11 cellular contexts compared by ENCODE assay signal in genomic region chr11:118003021-118003423, GRCh38. TPM values are rescaled to one million over a fixed set of nuclear protein-coding genes. Genes with fewer than 3 reads are reported as not detected.
DNase-seq lines count a peak whose midpoint lies in the region; ATAC-seq lines count a peak whose summit lies in the region.
"Had no signal": no experiment of that assay in that cellular context is flagged by ENCODE, and none has a peak within 500 bp of the region (broad histone marks: within the 10 kb centered on the region; RNA-seq: fewer than 3 reads in every experiment).

No MANE protein-coding gene starts in this region.

- peak; percentile 30 for ATAC-seq in naive thymus-derived CD4-positive, alpha-beta T cell

- H3K36me3 ChIP-seq in naive thymus-derived CD4-positive, alpha-beta T cell (ENCODE audit: control insufficient read depth in 2 of 3, insufficient read depth in 3 of 3, low read length in 3 of 3): peaks cover 2 to 27% (median 4%) of the 10 kb centered on the region in 3 experiments
- H3K36me3 ChIP-seq in HAP-1 (replicated peaks): no peaks in the 10 kb centered on the region
- H3K36me3 ChIP-seq: BE2C had no signal

- intact Hi-C loops in activated T-helper 2 cell treated with anti-CD3 and anti-CD28 coated beads, Interferon-gamma antibody, Interleukin-2, Interleukin-4, amounts not matched to agents 10 μg/mL and 5 μg/mL and 100 μg/mL, durations not matched to agents 14 hours and 24 hours and 36 hours (cut with micrococcal nuclease): loop anchor here (2.0 kb wide), 2 partner anchors 30 to 214 kb away; no protein-coding TSS in a partner anchor
- intact Hi-C loops in naive thymus-derived CD4-positive, alpha-beta T cell (cut with micrococcal nuclease): loop anchor here (1.0 to 10.0 kb wide), 5 partner anchors 48 to 432 kb away; partner anchors contain the start of genes JAML (in 1 of the 2) and KMT2A (in 1 of the 2)

- H3K27ac ChIP-seq in naive thymus-derived CD4-positive, alpha-beta T cell (ENCODE audit: low read depth, low read length): peak overlapping the region; percentile 58

- H3K4me1 Mint-ChIP-seq in activated T-helper 2 cell treated with anti-CD3 and anti-CD28 coated beads, Interferon-gamma antibody, Interleukin-2, Interleukin-4, amounts not matched to agents 10 μg/mL and 5 μg/mL and 100 μg/mL, durations not matched to agents 14 hours and 24 hours and 36 hours (ENCODE audit: low read depth): peaks cover 85% of the 10 kb centered on the region
- peaks cover 67 to 97% (median 82%) of the 10 kb centered on the region in 7 donors for H3K4me1 Mint-ChIP-seq in naive thymus-derived CD4-positive, alpha-beta T cell

- peak; percentile 33 for DNase-seq in stimulated activated naive CD4-positive, alpha-beta T cell treated with Interleukin-2 at 50 U/mL for 16 hours (lab: John Stamatoyannopoulos, UW)
- no peak for DNase-seq in stimulated activated naive CD4-positive, alpha-beta T cell (lab: John Stamatoyannopoulos, UW)
- DNase-seq in activated T-helper 2 cell treated with anti-CD3 and anti-CD28 coated beads, Interferon-gamma antibody, Interleukin-2, Interleukin-4, amounts not matched to agents 10 μg/mL and 5 μg/mL and 100 μg/mL, durations not matched to agents 14 hours and 24 hours and 36 hours (ENCODE audit: low spot score): peak; percentile 59
- DNase-seq in naive thymus-derived CD4-positive, alpha-beta T cell: peak in 1 of 9 donors; percentile 61
- DNase-seq in NCI-H2081 treated with DMSO at 0.1 percent for 48 hours (lab: John Stamatoyannopoulos, UW): no peak
- DNase-seq in mucosa of gallbladder (ENCODE audit: low spot score): no peak
- no peak for DNase-seq in HAP-1 (ENCODE audit: low spot score in 2 of 2)
- DNase-seq in COLO829 (ENCODE audit: low spot score): no peak
- DNase-seq: BE2C, NCI-H1105 treated with DMSO at 0.1 percent for 48 hours had no signal

- peak overlapping the region; percentile 99 for H3K27ac Mint-ChIP-seq in activated T-helper 2 cell treated with anti-CD3 and anti-CD28 coated beads, Interferon-gamma antibody, Interleukin-2, Interleukin-4, amounts not matched to agents 10 μg/mL and 5 μg/mL and 100 μg/mL, durations not matched to agents 14 hours and 24 hours and 36 hours
- H3K27ac Mint-ChIP-seq in naive thymus-derived CD4-positive, alpha-beta T cell: peak overlapping the region; percentile 51 to 98 (median 87)

- H3K9me3 Mint-ChIP-seq in activated T-helper 2 cell treated with anti-CD3 and anti-CD28 coated beads, Interferon-gamma antibody, Interleukin-2, Interleukin-4, amounts not matched to agents 10 μg/mL and 5 μg/mL and 100 μg/mL, durations not matched to agents 14 hours and 24 hours and 36 hours: peaks cover 10% of the 10 kb centered on the region
- H3K9me3 Mint-ChIP-seq in naive thymus-derived CD4-positive, alpha-beta T cell: peaks cover 0 to 8% (median 0%) of the 10 kb centered on the region in 11 donors

- in situ Hi-C loops in HAP-1 (cut with MboI; ENCODE audit: low sequenced_read_pairs): no loop called here

- peaks cover 65% of the 10 kb centered on the region for H3K36me3 Mint-ChIP-seq in activated T-helper 2 cell treated with anti-CD3 and anti-CD28 coated beads, Interferon-gamma antibody, Interleukin-2, Interleukin-4, amounts not matched to agents 10 μg/mL and 5 μg/mL and 100 μg/mL, durations not matched to agents 14 hours and 24 hours and 36 hours (ENCODE audit: low read depth)
- H3K36me3 Mint-ChIP-seq in naive thymus-derived CD4-positive, alpha-beta T cell: peaks cover 4 to 55% (median 17%) of the 10 kb centered on the region in 5 donors

- H3K4me1 ChIP-seq in naive thymus-derived CD4-positive, alpha-beta T cell (ENCODE audit: control insufficient read depth in 2 of 2, insufficient read depth in 2 of 2, low read length in 2 of 2): peaks cover 67 to 95% of the 10 kb centered on the region in 2 donors
- H3K4me1 ChIP-seq in HAP-1: no peaks in the 10 kb centered on the region
- H3K4me1 ChIP-seq: BE2C had no signal

- CTCF ChIA-PET in naive thymus-derived CD4-positive, alpha-beta T cell (lab: Charles Lee): interaction anchor here (1.1 to 4.0 kb wide), 7 partner anchors 12 to 194 kb away, joined by 3 to 29 read pairs (median 4); partner anchors contain the start of gene IL10RA

- H3K4me3 Mint-ChIP-seq in activated T-helper 2 cell treated with anti-CD3 and anti-CD28 coated beads, Interferon-gamma antibody, Interleukin-2, Interleukin-4, amounts not matched to agents 10 μg/mL and 5 μg/mL and 100 μg/mL, durations not matched to agents 14 hours and 24 hours and 36 hours (ENCODE audit: low read depth): peak overlapping the region; percentile 53
- peak overlapping the region; percentile 1 to 82 (median 60) for H3K4me3 Mint-ChIP-seq in naive thymus-derived CD4-positive, alpha-beta T cell

- POLR2A ChIA-PET in naive thymus-derived CD4-positive, alpha-beta T cell (lab: Charles Lee): interaction anchor here (0.5 to 15.8 kb wide), 11 partner anchors 9 to 158 kb away, joined by 3 to 255 read pairs (median 21); partner anchors contain the start of gene IL10RA

- no peaks in the 10 kb centered on the region for H3K9me3 ChIP-seq in naive thymus-derived CD4-positive, alpha-beta T cell (ENCODE audit: control insufficient read depth in 2 of 3, low read length in 3 of 3)
- H3K9me3 ChIP-seq in HAP-1: no peaks in the 10 kb centered on the region
- H3K9me3 ChIP-seq: BE2C had no signal

- no peaks in the 10 kb centered on the region for H3K27me3 ChIP-seq in naive thymus-derived CD4-positive, alpha-beta T cell (ENCODE audit: control insufficient read depth in 2 of 2, insufficient read depth in 2 of 2, low read length in 2 of 2)
- peaks cover 6% of the 10 kb centered on the region; the same call in 1 of the 2 replicates for H3K27me3 ChIP-seq in HAP-1 (ENCODE audit: low read depth)

- H3K27me3 Mint-ChIP-seq in activated T-helper 2 cell treated with anti-CD3 and anti-CD28 coated beads, Interferon-gamma antibody, Interleukin-2, Interleukin-4, amounts not matched to agents 10 μg/mL and 5 μg/mL and 100 μg/mL, durations not matched to agents 14 hours and 24 hours and 36 hours (ENCODE audit: low read depth): no peaks in the 10 kb centered on the region
- no peaks in the 10 kb centered on the region for H3K27me3 Mint-ChIP-seq in naive thymus-derived CD4-positive, alpha-beta T cell

- peak overlapping the region; percentile 23 for H3K4me3 ChIP-seq in naive thymus-derived CD4-positive, alpha-beta T cell (ENCODE audit: low read length)
- no peak overlapping the region for H3K4me3 ChIP-seq in HAP-1
- H3K4me3 ChIP-seq: coronary artery had no signal

RNA-seq across cellular contexts. Expression of gene IL10RA, which starts 16.8 kb away (rescaled TPM):
- 144 and 147 TPM in 2 replicates for total RNA-seq in activated T-helper 2 cell treated with anti-CD3 and anti-CD28 coated beads, Interferon-gamma antibody, Interleukin-2, Interleukin-4, amounts not matched to agents 10 μg/mL and 5 μg/mL and 100 μg/mL, durations not matched to agents 14 hours and 24 hours and 36 hours
- 100 to 1,000 TPM; 154 to 300 (median 184) TPM for total RNA-seq in naive thymus-derived CD4-positive, alpha-beta T cell
- 100 to 1,000 TPM in 1 of 2 donors, 10 to 100 TPM in 1; 85.2 to 163 TPM for polyA plus RNA-seq in naive thymus-derived CD4-positive, alpha-beta T cell
- 29.3 TPM for total RNA-seq in mucosa of gallbladder

Comparison
In these comparisons a context has a peak if more than half of its experiments do, and no peak if none do; other contexts are left out.
1. DNase-seq: peak in stimulated activated naive CD4-positive, alpha-beta T cell treated with Interleukin-2 at 50 U/mL for 16 hours (single experiment) and activated T-helper 2 cell treated with anti-CD3 and anti-CD28 coated beads, Interferon-gamma antibody, Interleukin-2, Interleukin-4, amounts not matched to agents 10 μg/mL and 5 μg/mL and 100 μg/mL, durations not matched to agents 14 hours and 24 hours and 36 hours (single experiment); none in stimulated activated naive CD4-positive, alpha-beta T cell (0 of 6), NCI-H2081 treated with DMSO at 0.1 percent for 48 hours (single experiment), mucosa of gallbladder (single experiment), HAP-1 (0 of 2) and COLO829 (single experiment).